1 cellular context compared by ENCODE assay signal in genomic region chrX:138128025-138128671, GRCh38.
TF ChIP-seq lines count a peak whose summit lies in the region.

No MANE protein-coding gene starts in this region.

TF ChIP-seq in K562, 482 proteins besides CTCF, POLR2A, EP300 and RAD21 (continued from another document):
- TF ChIP-seq CEBPZ (IDR thresholded peaks at IDR 0.05; ENCODE audit: borderline replicate concordance, low read depth, low read length): no peak
- TF ChIP-seq TFE3 (CRISPR knock-in tag; IDR thresholded peaks at IDR 0.05): no peak
- TF ChIP-seq SNRNP70 (optimal IDR thresholded peaks at IDR 0.05; ENCODE audit: low read depth, low read length): no peak
- TF ChIP-seq MAZ (CRISPR knock-in tag; conservative IDR thresholded peaks at IDR 0.05 in 1 of 2, IDR thresholded peaks at IDR 0.05 in 1 of 2): no peak
